ENCODE assay signal across 17 cellular contexts in genomic region chrX:63652086-63652775, GRCh38.
DNase-seq lines count a peak whose midpoint lies in the region; ATAC-seq and TF ChIP-seq lines count a peak whose summit lies in the region.
"Had no signal": no experiment of that assay in that cellular context is flagged by ENCODE, and none has a peak within 500 bp of the region (broad histone marks: within the 10 kb centered on the region; RNA-seq: fewer than 3 reads in every experiment).

No MANE protein-coding gene starts in this region.

- CTCF ChIA-PET in IMR-90 (lab: Yijun Ruan, JAX), result no interaction called here

- H4K91ac ChIP-seq in IMR-90 (ENCODE audit: insufficient read depth, low read depth, low read length) (no peak overlapping the region), mesenchymal stem cell (ENCODE audit: low read length) (no peak overlapping the region)

- H2AK5ac ChIP-seq in IMR-90 (ENCODE audit: low read depth, low read length) (no peak overlapping the region), mesenchymal stem cell (ENCODE audit: low read length, severe bottlenecking) (no peak overlapping the region)

- H3K4me3 Mint-ChIP-seq in GM23338, result no peak overlapping the region
- no peak overlapping the region for H3K4me3 Mint-ChIP-seq in activated naive CD8-positive, alpha-beta T cell treated with anti-CD3 and anti-CD28 coated beads for 36 hours
- H3K4me3 Mint-ChIP-seq: CD4-positive, alpha-beta memory T cell had no signal

- H3K4me1 ChIP-seq in IMR-90 (ENCODE audit: control insufficient read depth, insufficient read depth, low read length), result peaks cover 1% of the 10 kb centered on the region; the same call in 1 of the 2 replicates
- no peaks in the 10 kb centered on the region for H3K4me1 ChIP-seq in mesenchymal stem cell (ENCODE audit: control insufficient read depth, insufficient read depth, low read depth, low read length)
- no peaks in the 10 kb centered on the region for H3K4me1 ChIP-seq in GM23338 (ENCODE audit: insufficient read depth)
- no peaks in the 10 kb centered on the region for H3K4me1 ChIP-seq in hepatocyte (ENCODE audit: insufficient read depth)
- H3K4me1 ChIP-seq: HAP-1 had no signal

- H3K14ac ChIP-seq in IMR-90 (replicated peaks; ENCODE audit: low read depth, low read length) (no peak overlapping the region), mesenchymal stem cell (ENCODE audit: low read length in 2 of 2) (no peak overlapping the region)

- intact Hi-C loops in IMR-90 (cut with micrococcal nuclease), result loop anchor here (10.0 kb wide), 1 partner anchor 83 kb away; no protein-coding TSS in a partner anchor

- H3K27me3 ChIP-seq in IMR-90 (ENCODE audit: control insufficient read depth, insufficient read depth, low read length), result no peaks in the 10 kb centered on the region
- H3K27me3 ChIP-seq in mesenchymal stem cell (ENCODE audit: control insufficient read depth in 1 of 2, insufficient read depth in 1 of 2, low read length in 2 of 2), result no peaks in the 10 kb centered on the region
- H3K27me3 ChIP-seq in GM23338 (ENCODE audit: insufficient read depth), result no peaks in the 10 kb centered on the region
- H3K27me3 ChIP-seq in hepatocyte, result no peaks in the 10 kb centered on the region

- dilution Hi-C loops in IMR-90 (cut with HindIII; ENCODE audit: low sequenced_read_pairs, unreplicated experiment), result no loop called here

- H3K27ac Mint-ChIP-seq in GM23338, result no peak overlapping the region
- no peak overlapping the region for H3K27ac Mint-ChIP-seq in activated naive CD8-positive, alpha-beta T cell treated with anti-CD3 and anti-CD28 coated beads for 36 hours
- H3K27ac Mint-ChIP-seq: CD4-positive, alpha-beta memory T cell had no signal

- H3K9ac ChIP-seq in IMR-90 (ENCODE audit: low read depth, low read length) (no peak overlapping the region), mesenchymal stem cell (ENCODE audit: low read length) (peak overlapping the region; percentile 20)

- no peaks in the 10 kb centered on the region for H4K20me1 ChIP-seq in IMR-90 (ENCODE audit: insufficient read depth, low read length)
- H4K20me1 ChIP-seq in GM23338 (replicated peaks; ENCODE audit: insufficient read depth), result no peaks in the 10 kb centered on the region
- no peaks in the 10 kb centered on the region for H4K20me1 ChIP-seq in hepatocyte (ENCODE audit: insufficient read depth, poor library complexity, severe bottlenecking)

- H3K36me3 ChIP-seq in IMR-90 (ENCODE audit: control insufficient read depth, insufficient read depth, low read length) (no peaks in the 10 kb centered on the region), mesenchymal stem cell (ENCODE audit: control insufficient read depth in 1 of 2, insufficient read depth in 2 of 2, low read depth in 1 of 2, low read length in 2 of 2) (peaks cover 0 to 4% of the 10 kb centered on the region in 2 experiments), GM23338 (ENCODE audit: insufficient read depth) (no peaks in the 10 kb centered on the region), hepatocyte (replicated peaks; ENCODE audit: insufficient read depth, low read depth) (no peaks in the 10 kb centered on the region)

- TF ChIP-seq CTCF in IMR-90 (conservative IDR thresholded peaks at IDR 0.05; ENCODE audit: low read depth, low read length) (no peak), cardiac fibroblast (IDR thresholded peaks at IDR 0.05; ENCODE audit: low read depth, low read length) (no peak), GM23338 (conservative IDR thresholded peaks at IDR 0.05; ENCODE audit: low read depth in 2 of 2) (no peak), hepatocyte (IDR thresholded peaks at IDR 0.05; ENCODE audit: poor library complexity) (no peak)

- H2BK12ac ChIP-seq in mesenchymal stem cell (ENCODE audit: low read length in 2 of 2), result no peak overlapping the region

- H3K27me3 Mint-ChIP-seq in GM23338 (ENCODE audit: insufficient read depth, low read depth, poor library complexity), result no peaks in the 10 kb centered on the region
- no peaks in the 10 kb centered on the region for H3K27me3 Mint-ChIP-seq in activated naive CD8-positive, alpha-beta T cell treated with anti-CD3 and anti-CD28 coated beads for 36 hours
- H3K27me3 Mint-ChIP-seq: CD4-positive, alpha-beta memory T cell had no signal

- H3F3A ChIP-seq in GM23338 (replicated peaks; ENCODE audit: low read depth), result no peaks in the 10 kb centered on the region

- H3K79me1 ChIP-seq in IMR-90 (ENCODE audit: low read depth in 1 of 2, low read length in 2 of 2) (no peaks in the 10 kb centered on the region), mesenchymal stem cell (replicated peaks; ENCODE audit: low read length, poor library complexity, severe bottlenecking) (no peaks in the 10 kb centered on the region)

- no peak overlapping the region for H4K5ac ChIP-seq in IMR-90 (ENCODE audit: low read depth, low read length)

- peak; percentile 8 for DNase-seq in AG20443 (ENCODE audit: low spot score)
- peak; percentile 21 for DNase-seq in IMR-90
- DNase-seq in cardiac fibroblast (ENCODE audit: low read depth in 2 of 2), result peak; percentile 8 to 26
- DNase-seq in mesenchymal stem cell, result no peak
- DNase-seq in GM23338 (ENCODE audit: low spot score), result no peak
- DNase-seq in NCI-H1417 (lab: John Stamatoyannopoulos, UW), result no peak
- DNase-seq in activated naive CD8-positive, alpha-beta T cell treated with anti-CD3 and anti-CD28 coated beads for 36 hours, result no peak
- no peak for DNase-seq in hepatocyte (ENCODE audit: low spot score)
- DNase-seq: CD4-positive, alpha-beta memory T cell; DND-41; KBM-7; NCI-H1092; NCI-H1694 treated with DMSO at 0.1 percent for 48 hours; NCI-H69; NK-92 treated with Interleukin-12 subunit alpha and Interleukin-12 subunit beta, amount 100 ng/mL, for 24 hours; PC-3 had no signal

- peaks cover 32% of the 10 kb centered on the region for H3K36me3 Mint-ChIP-seq in GM23338 (ENCODE audit: low read depth)
- H3K36me3 Mint-ChIP-seq in activated naive CD8-positive, alpha-beta T cell treated with anti-CD3 and anti-CD28 coated beads for 36 hours, result peaks cover 36% of the 10 kb centered on the region

- H3K56ac ChIP-seq in IMR-90 (ENCODE audit: extremely low read depth, insufficient read depth, low read length), result no peak overlapping the region

- H3K9me3 ChIP-seq in IMR-90 (ENCODE audit: control insufficient read depth, insufficient read depth, low read length) (no peaks in the 10 kb centered on the region), mesenchymal stem cell (ENCODE audit: control insufficient read depth, low read length) (no peaks in the 10 kb centered on the region), hepatocyte (ENCODE audit: low read depth) (no peaks in the 10 kb centered on the region)
- H3K9me3 ChIP-seq: HAP-1 had no signal

- no peak for TF ChIP-seq RAD21 in IMR-90 (IDR thresholded peaks at IDR 0.05; ENCODE audit: low read length)

- H3K18ac ChIP-seq in IMR-90 (ENCODE audit: low read depth, low read length), result no peak overlapping the region
- no peak overlapping the region for H3K18ac ChIP-seq in mesenchymal stem cell (ENCODE audit: low read depth in 1 of 2, low read length in 2 of 2)

- H4K8ac ChIP-seq in IMR-90 (ENCODE audit: low read depth in 2 of 2, low read length in 2 of 2), result no peak overlapping the region
- H4K8ac ChIP-seq in mesenchymal stem cell (ENCODE audit: low read length), result no peak overlapping the region

- no peak overlapping the region for H3K4me3 ChIP-seq in IMR-90 (ENCODE audit: insufficient read depth, low read depth, low read length)
- no peak overlapping the region for H3K4me3 ChIP-seq in cardiac fibroblast (replicated peaks in 1 of 2; ENCODE audit: low read depth in 2 of 2, low read length in 2 of 2)
- no peak overlapping the region for H3K4me3 ChIP-seq in mesenchymal stem cell (ENCODE audit: insufficient read depth in 1 of 2, low read depth in 1 of 2, low read length in 2 of 2)
- H3K4me3 ChIP-seq in GM23338, result no peak overlapping the region
- H3K4me3 ChIP-seq in hepatocyte, result no peak overlapping the region
- H3K4me3 ChIP-seq: HAP-1 had no signal

- H3K4ac ChIP-seq in IMR-90 (ENCODE audit: low read depth, low read length), result no peak overlapping the region
- H3K4ac ChIP-seq in mesenchymal stem cell (ENCODE audit: low read depth in 1 of 2, low read length in 2 of 2), result no peak overlapping the region

- H3K27ac ChIP-seq in IMR-90 (ENCODE audit: insufficient read depth, low read length) (no peak overlapping the region), mesenchymal stem cell (ENCODE audit: low read length, poor library complexity, severe bottlenecking) (no peak overlapping the region), GM23338 (ENCODE audit: low read depth) (no peak overlapping the region), hepatocyte (no peak overlapping the region)

- H3K4me1 Mint-ChIP-seq in GM23338, result no peaks in the 10 kb centered on the region
- H3K4me1 Mint-ChIP-seq in activated naive CD8-positive, alpha-beta T cell treated with anti-CD3 and anti-CD28 coated beads for 36 hours, result no peaks in the 10 kb centered on the region

- H2AFZ ChIP-seq in IMR-90 (replicated peaks; ENCODE audit: low read length, poor library complexity), result no peak overlapping the region
- H2AFZ ChIP-seq in mesenchymal stem cell (ENCODE audit: low read depth, low read length), result no peak overlapping the region
- H2AFZ ChIP-seq in GM23338, result no peak overlapping the region
- H2AFZ ChIP-seq in hepatocyte, result no peak overlapping the region

- no peak for TF ChIP-seq POLR2A in IMR-90 (IDR thresholded peaks at IDR 0.05; ENCODE audit: low read depth, low read length)

- H3K9me3 Mint-ChIP-seq in GM23338, result no peaks in the 10 kb centered on the region
- H3K9me3 Mint-ChIP-seq in activated naive CD8-positive, alpha-beta T cell treated with anti-CD3 and anti-CD28 coated beads for 36 hours, result peaks cover 1% of the 10 kb centered on the region

- H2BK120ac ChIP-seq in IMR-90 (ENCODE audit: low read depth, low read length) (no peak overlapping the region), mesenchymal stem cell (ENCODE audit: low read depth, low read length) (no peak overlapping the region)

- H3K79me2 ChIP-seq in GM23338 (replicated peaks; ENCODE audit: insufficient read depth) (no peaks in the 10 kb centered on the region), hepatocyte (no peaks in the 10 kb centered on the region)

- H3K9me2 ChIP-seq in GM23338 (ENCODE audit: insufficient read depth) (no peaks in the 10 kb centered on the region), hepatocyte (replicated peaks; ENCODE audit: insufficient read depth) (no peaks in the 10 kb centered on the region)

- H3K4me2 ChIP-seq in IMR-90 (ENCODE audit: low read depth, low read length) (no peak overlapping the region), mesenchymal stem cell (ENCODE audit: low read length, poor library complexity, severe bottlenecking) (no peak overlapping the region), GM23338 (no peak overlapping the region), hepatocyte (no peak overlapping the region)

- POLR2A ChIA-PET in IMR-90 (lab: Charles Lee; ENCODE audit: unreplicated experiment), result no interaction called here

- H2AK9ac ChIP-seq in IMR-90 (replicated peaks; ENCODE audit: low read depth, low read length, poor library complexity), result no peak overlapping the region

- ATAC-seq in IMR-90 (ENCODE audit: low read depth) (no peak), GM23338 (no peak)
- ATAC-seq: PC-3 had no signal

- H2BK15ac ChIP-seq in IMR-90 (ENCODE audit: low read depth, low read length) (no peak overlapping the region), mesenchymal stem cell (ENCODE audit: low read depth, poor library complexity, severe bottlenecking) (no peak overlapping the region)

- H2BK5ac ChIP-seq in IMR-90 (ENCODE audit: low read depth, low read length, poor library complexity, severe bottlenecking) (no peak overlapping the region), mesenchymal stem cell (ENCODE audit: low read depth, low read length, poor library complexity, severe bottlenecking) (no peak overlapping the region)

- H3K9me1 ChIP-seq in IMR-90 (ENCODE audit: insufficient read depth, low read length), result no peaks in the 10 kb centered on the region

- in situ Hi-C loops in IMR-90 (cut with MboI; ENCODE audit: low sequenced_read_pairs), result no loop called here

- H2BK20ac ChIP-seq in IMR-90 (ENCODE audit: low read depth, low read length), result no peak overlapping the region

- no CpG with 5 or more reads among the region's 7 CpGs for WGBS in IMR-90 (ENCODE audit: extremely low coverage in 2 of 2, insufficient read length in 1 of 2), 2 experiments
- WGBS in mesenchymal stem cell, result 95% methylated on average over 4 of the region's 7 CpGs
- WGBS in hepatocyte (ENCODE audit: low lambda C conversion rate, missing lambda C conversion rate), result 62% methylated on average over 7 of the region's 7 CpGs

- no TSS peak for BruUV-seq in IMR-90 (replicated peaks; lab: Mats Ljungman, UMichigan)

- H3K23ac ChIP-seq in IMR-90 (ENCODE audit: low read depth, low read length), result no peak overlapping the region
- H3K23ac ChIP-seq in mesenchymal stem cell (ENCODE audit: low read length in 2 of 2), result no peak overlapping the region

Comparison
In these comparisons a context has a peak if more than half of its experiments do, and no peak if none do; other contexts are left out.
1. DNase-seq: peak in AG20443 (single experiment), IMR-90 (single experiment) and cardiac fibroblast (2 of 2); none in mesenchymal stem cell (single experiment), GM23338 (single experiment), NCI-H1417 (0 of 3), activated naive CD8-positive, alpha-beta T cell treated with anti-CD3 and anti-CD28 coated beads for 36 hours (single experiment) and hepatocyte (single experiment).